Comparison of ENCODE assay signal across 15 cellular contexts in genomic region chr4:131721883-131722282, GRCh38.
DNase-seq lines count a peak whose midpoint lies in the region; ATAC-seq and TF ChIP-seq lines count a peak whose summit lies in the region.
"Had no signal": no experiment of that assay in that cellular context is flagged by ENCODE, and none has a peak within 500 bp of the region (broad histone marks: within the 10 kb centered on the region; RNA-seq: fewer than 3 reads in every experiment).

No MANE protein-coding gene starts in this region.

- intact Hi-C loops in activated CD4-positive, alpha-beta T cell treated with anti-CD3 and anti-CD28 coated beads, Interleukin-2, amount 10 ng/mL, durations not matched to agents 24 days and 14 days (cut with micrococcal nuclease): no loop called here

- no peaks in the 10 kb centered on the region for H3K4me1 ChIP-seq in DND-41 (ENCODE audit: insufficient read depth, low read length)
- 0 out of 2 replicates have a peak, but pooled peaks cover 5% of the 10 kb centered on the region for H3K4me1 ChIP-seq in MM.1S (ENCODE audit: low read length)
- H3K4me1 ChIP-seq in endodermal cell (ENCODE audit: control insufficient read depth, insufficient read depth, low read length): no peaks in the 10 kb centered on the region

- H3K27me3 Mint-ChIP-seq in endodermal cell (ENCODE audit: insufficient read depth): no peaks in the 10 kb centered on the region
- H3K27me3 Mint-ChIP-seq in progenitor cell of endocrine pancreas: no peaks in the 10 kb centered on the region
- H3K27me3 Mint-ChIP-seq in activated CD4-positive, alpha-beta T cell treated with anti-CD3 and anti-CD28 coated beads, Interleukin-2, amount 10 ng/mL, durations not matched to agents 24 days and 14 days: no peaks in the 10 kb centered on the region
- H3K27me3 Mint-ChIP-seq: CD8-positive, alpha-beta memory T cell had no signal

- no peaks in the 10 kb centered on the region for H3K27me3 ChIP-seq in DND-41 (ENCODE audit: insufficient read depth, low read length, poor library complexity)
- H3K27me3 ChIP-seq in MM.1S (replicated peaks; ENCODE audit: insufficient read depth, low read length): no peaks in the 10 kb centered on the region
- H3K27me3 ChIP-seq in endodermal cell (ENCODE audit: control insufficient read depth, insufficient read depth, low read length, poor library complexity, severe bottlenecking): no peaks in the 10 kb centered on the region
- H3K27me3 ChIP-seq: BLaER1 treated with 17β-estradiol and CSF1 and Interleukin-3, amounts not matched to agents 10 nM and 100 nM had no signal

- H3K4me2 ChIP-seq in DND-41 (ENCODE audit: insufficient read depth, low read length): no peak overlapping the region
- peak overlapping the region; percentile 15; the same call in 1 of the 2 replicates for H3K4me2 ChIP-seq in MM.1S (ENCODE audit: low read depth, low read length)

- H3K9me3 Mint-ChIP-seq in endodermal cell (peaks cover 14% of the 10 kb centered on the region), progenitor cell of endocrine pancreas (ENCODE audit: low read depth) (peaks cover 12% of the 10 kb centered on the region)
- H3K9me3 Mint-ChIP-seq in activated CD4-positive, alpha-beta T cell treated with anti-CD3 and anti-CD28 coated beads, Interleukin-2, amount 10 ng/mL, durations not matched to agents 24 days and 14 days: no peaks in the 10 kb centered on the region

- no peaks in the 10 kb centered on the region for H3F3A ChIP-seq in MM.1S (ENCODE audit: insufficient read depth, low read length)

- H3K79me2 ChIP-seq in DND-41 (ENCODE audit: insufficient read depth, low read length) (no peaks in the 10 kb centered on the region), MM.1S (ENCODE audit: low read length) (no peaks in the 10 kb centered on the region)

- no peak overlapping the region for H3K9ac ChIP-seq in DND-41 (ENCODE audit: low read depth, low read length)
- H3K9ac ChIP-seq in MM.1S (ENCODE audit: low read length): no peak overlapping the region
- H3K9ac ChIP-seq in endodermal cell (ENCODE audit: extremely low read depth, low read length, poor library complexity, severe bottlenecking): no peak overlapping the region
- H3K9ac ChIP-seq: BLaER1 treated with 17β-estradiol and CSF1 and Interleukin-3, amounts not matched to agents 10 nM and 100 nM had no signal

- H2AFZ ChIP-seq in DND-41 (ENCODE audit: low read depth, low read length) (peak overlapping the region; percentile 13; the same call in 1 of the 2 replicates), MM.1S (ENCODE audit: low read length) (no peak overlapping the region)

- H3K27ac Mint-ChIP-seq in endodermal cell: no peak overlapping the region
- peak overlapping the region; percentile 9 for H3K27ac Mint-ChIP-seq in progenitor cell of endocrine pancreas
- no peak overlapping the region for H3K27ac Mint-ChIP-seq in activated CD4-positive, alpha-beta T cell treated with anti-CD3 and anti-CD28 coated beads, Interleukin-2, amount 10 ng/mL, durations not matched to agents 24 days and 14 days
- H3K27ac Mint-ChIP-seq: CD8-positive, alpha-beta memory T cell; H9 had no signal

- H3K4me1 Mint-ChIP-seq in endodermal cell: peaks cover 8% of the 10 kb centered on the region
- H3K4me1 Mint-ChIP-seq in progenitor cell of endocrine pancreas (ENCODE audit: low read depth): peaks cover 3% of the 10 kb centered on the region
- H3K4me1 Mint-ChIP-seq in activated CD4-positive, alpha-beta T cell treated with anti-CD3 and anti-CD28 coated beads, Interleukin-2, amount 10 ng/mL, durations not matched to agents 24 days and 14 days: no peaks in the 10 kb centered on the region
- H3K4me1 Mint-ChIP-seq: CD8-positive, alpha-beta memory T cell; H9 had no signal

- H3K36me3 Mint-ChIP-seq in endodermal cell (ENCODE audit: low read depth): peaks cover 2% of the 10 kb centered on the region
- H3K36me3 Mint-ChIP-seq in progenitor cell of endocrine pancreas (ENCODE audit: insufficient read depth): peaks cover 2% of the 10 kb centered on the region
- no peaks in the 10 kb centered on the region for H3K36me3 Mint-ChIP-seq in activated CD4-positive, alpha-beta T cell treated with anti-CD3 and anti-CD28 coated beads, Interleukin-2, amount 10 ng/mL, durations not matched to agents 24 days and 14 days (ENCODE audit: low read depth)
- H3K36me3 Mint-ChIP-seq: CD8-positive, alpha-beta memory T cell had no signal

- WGBS in endodermal cell (ENCODE audit: insufficient coverage in 1 of 2, insufficient read length in 1 of 2), 2 experiments: 71 to 95% methylated on average over 1 to 2 of the region's 2 CpGs

- no peak for DNase-seq in DND-41
- no peak for DNase-seq in MM.1S
- no peak for DNase-seq in endodermal cell
- DNase-seq in progenitor cell of endocrine pancreas (ENCODE audit: low spot score, unreplicated experiment): no peak
- no peak for DNase-seq in NCI-H1436 treated with DMSO at 0.1 percent for 48 hours (lab: John Stamatoyannopoulos, UW)
- DNase-seq in activated CD4-positive, alpha-beta T cell treated with anti-CD3 and anti-CD28 coated beads, Interleukin-2, amount 10 ng/mL, durations not matched to agents 24 days and 14 days: no peak
- DNase-seq in T1000 (lab: John Stamatoyannopoulos, UW): no peak
- DNase-seq: 8988T; CD8-positive, alpha-beta memory T cell; COR-L47; DMS 273 treated with DMSO at 0.1 percent for 48 hours; DMS53; GOT3; H9 had no signal

- H4K20me1 ChIP-seq in DND-41 (ENCODE audit: insufficient read depth, low read length): no peaks in the 10 kb centered on the region
- no peaks in the 10 kb centered on the region for H4K20me1 ChIP-seq in MM.1S (ENCODE audit: insufficient read depth, low read length)
- H4K20me1 ChIP-seq: BLaER1 treated with 17β-estradiol and CSF1 and Interleukin-3, amounts not matched to agents 10 nM and 100 nM had no signal

- H3K36me3 ChIP-seq in DND-41 (ENCODE audit: insufficient read depth, low read length) (no peaks in the 10 kb centered on the region), MM.1S (replicated peaks; ENCODE audit: insufficient read depth, low read length) (no peaks in the 10 kb centered on the region), endodermal cell (ENCODE audit: control insufficient read depth, insufficient read depth, low read length) (no peaks in the 10 kb centered on the region)
- H3K36me3 ChIP-seq: BLaER1 treated with 17β-estradiol and CSF1 and Interleukin-3, amounts not matched to agents 10 nM and 100 nM had no signal

- H3K9me3 ChIP-seq in DND-41 (ENCODE audit: insufficient read depth, low read length, severe bottlenecking): peaks cover 7% of the 10 kb centered on the region
- no peaks in the 10 kb centered on the region for H3K9me3 ChIP-seq in MM.1S (replicated peaks; ENCODE audit: insufficient read depth, low read length)
- no peaks in the 10 kb centered on the region for H3K9me3 ChIP-seq in endodermal cell (ENCODE audit: control insufficient read depth, low read length)

- TF ChIP-seq CTCF in DND-41 (IDR thresholded peaks at IDR 0.05; ENCODE audit: borderline replicate concordance, extremely low read depth, low read length, poor library complexity, severe bottlenecking) (no peak), MM.1S (IDR thresholded peaks at IDR 0.05; ENCODE audit: low read length) (no peak), endodermal cell (conservative IDR thresholded peaks at IDR 0.05) (no peak), progenitor cell of endocrine pancreas (IDR thresholded peaks at IDR 0.05; ENCODE audit: unreplicated experiment) (no peak)

- H3K4me3 ChIP-seq in DND-41 (ENCODE audit: low read depth in 1 of 2, low read length in 2 of 2) (no peak overlapping the region), MM.1S (ENCODE audit: low read length) (no peak overlapping the region), endodermal cell (ENCODE audit: low read length) (peak overlapping the region; percentile 42)
- H3K4me3 ChIP-seq: BLaER1 treated with 17β-estradiol and CSF1 and Interleukin-3, amounts not matched to agents 10 nM and 100 nM had no signal

- H3K4me3 Mint-ChIP-seq in endodermal cell: peak overlapping the region; percentile 4
- no peak overlapping the region for H3K4me3 Mint-ChIP-seq in progenitor cell of endocrine pancreas (ENCODE audit: low read depth)
- no peak overlapping the region for H3K4me3 Mint-ChIP-seq in activated CD4-positive, alpha-beta T cell treated with anti-CD3 and anti-CD28 coated beads, Interleukin-2, amount 10 ng/mL, durations not matched to agents 24 days and 14 days
- H3K4me3 Mint-ChIP-seq: CD8-positive, alpha-beta memory T cell; H9 had no signal

- no peak for ATAC-seq in DND-41 (ENCODE audit: insufficient read depth, low read depth)

- H3K9me2 ChIP-seq in MM.1S (replicated peaks; ENCODE audit: insufficient read depth, low read length): no peaks in the 10 kb centered on the region

- H3K27ac ChIP-seq in DND-41 (ENCODE audit: low read length): no peak overlapping the region
- H3K27ac ChIP-seq in MM.1S (ENCODE audit: low read length): peak overlapping the region; percentile 55; the same call in 1 of the 2 replicates
- no peak overlapping the region for H3K27ac ChIP-seq in endodermal cell (ENCODE audit: low read depth, low read length)
- H3K27ac ChIP-seq: BLaER1 treated with 17β-estradiol and CSF1 and Interleukin-3, amounts not matched to agents 10 nM and 100 nM had no signal
